ENCODE assay signal across 8 cellular contexts in genomic region chr22:46297151-46297819, GRCh38. TPM values are rescaled to one million over a fixed set of nuclear protein-coding genes. Genes with fewer than 3 reads are reported as not detected.
DNase-seq lines count a peak whose midpoint lies in the region; ATAC-seq and TF ChIP-seq lines count a peak whose summit lies in the region.

No MANE protein-coding gene starts in this region.

- peaks cover 20% of the 10 kb centered on the region for H3K4me1 ChIP-seq in osteoblast (ENCODE audit: insufficient read depth, low read length)

- in situ Hi-C loops in ACHN (cut with HindIII; ENCODE audit: low pct_ligation_motif_present, low pct_unique_long_range_greater_than_20kb, low sequenced_read_pairs): no loop called here

- H4K20me1 ChIP-seq in osteoblast (ENCODE audit: insufficient read depth, low read length): no peaks in the 10 kb centered on the region

- DNase-seq in ACHN: peak; percentile 39
- DNase-seq in T1000 (lab: John Stamatoyannopoulos, UW): peak; percentile 8
- DNase-seq in fibroblast of mammary gland (ENCODE audit: low read depth): peak; percentile 60
- DNase-seq in osteoblast (ENCODE audit: insufficient read length, low spot score, missing footprints): peak; percentile 87
- no peak for DNase-seq in hippocampal formation (lab: John Stamatoyannopoulos, UW)

- H3K27me3 ChIP-seq in osteoblast (ENCODE audit: insufficient read depth, low read length): no peaks in the 10 kb centered on the region

- ATAC-seq in GM18505 (IDR thresholded peaks at IDR 0.05; ENCODE audit: unreplicated experiment): peak; percentile 16
- ATAC-seq in HG03432 (IDR thresholded peaks at IDR 0.05; ENCODE audit: unreplicated experiment): peak; percentile 24
- no peak for ATAC-seq in HG03565 (IDR thresholded peaks at IDR 0.05; ENCODE audit: unreplicated experiment)

- no peak for TF ChIP-seq POLR2A in GM18505 (IDR thresholded peaks at IDR 0.05; ENCODE audit: borderline replicate concordance, extremely low read depth, insufficient read depth, insufficient read length)

- H3K9me3 ChIP-seq in osteoblast (ENCODE audit: low read depth, low read length): no peaks in the 10 kb centered on the region

- peak overlapping the region; percentile 95 for H2AFZ ChIP-seq in osteoblast (ENCODE audit: low read length)

- H3K4me3 ChIP-seq in fibroblast of mammary gland (ENCODE audit: control insufficient read depth, low read depth, low read length) (peak overlapping the region; percentile 75), osteoblast (ENCODE audit: insufficient read depth, low read length) (peak overlapping the region; percentile 90)

- H3K27ac ChIP-seq in osteoblast (ENCODE audit: low read depth, low read length): peak overlapping the region; percentile 77

- peaks cover 27% of the 10 kb centered on the region for H3K36me3 ChIP-seq in osteoblast (ENCODE audit: insufficient read depth, low read length)

- TF ChIP-seq CTCF in fibroblast of mammary gland (conservative IDR thresholded peaks at IDR 0.05; ENCODE audit: control insufficient read depth, insufficient read depth, low read depth, low read length) (no peak), osteoblast (IDR thresholded peaks at IDR 0.05; ENCODE audit: extremely low read depth, low read depth, low read length) (no peak)

- peak overlapping the region; percentile 92 for H3K4me2 ChIP-seq in osteoblast (ENCODE audit: insufficient read depth, low read length)

- H3K79me2 ChIP-seq in osteoblast (ENCODE audit: insufficient read depth, low read length): peaks cover 44% of the 10 kb centered on the region

RNA-seq across cellular contexts. Expression of gene GTSE1, which starts 0.6 kb away (rescaled TPM):
- 1.8 and 2.1 TPM in 2 replicates for total RNA-seq in osteoblast

RNA-seq across cellular contexts. Expression of gene TTC38, which starts 29.5 kb away (rescaled TPM):
- total RNA-seq in osteoblast: 25.6 and 29.3 TPM in 2 replicates

RNA-seq across cellular contexts. Expression of gene PKDREJ, which starts 34.1 kb away (rescaled TPM):
- not detected in 2 replicates for total RNA-seq in osteoblast

RNA-seq across cellular contexts. Expression of gene TRMU, which starts 38.2 kb away (rescaled TPM):
- total RNA-seq in osteoblast: 18.9 and 22.1 TPM in 2 replicates

RNA-seq across cellular contexts. Expression of gene CDPF1, which starts 47.2 kb away (rescaled TPM):
- total RNA-seq in osteoblast: 12.7 and 15.0 TPM in 2 replicates

Comparison
In these comparisons a context has a peak if more than half of its experiments do, and no peak if none do; other contexts are left out.
1. DNase-seq: peak in ACHN (single experiment), T1000 (single experiment), fibroblast of mammary gland (single experiment) and osteoblast (single experiment); none in hippocampal formation (0 of 2).